Comparison of ENCODE assay signal across 5 cellular contexts in the genomic region with DNA sequence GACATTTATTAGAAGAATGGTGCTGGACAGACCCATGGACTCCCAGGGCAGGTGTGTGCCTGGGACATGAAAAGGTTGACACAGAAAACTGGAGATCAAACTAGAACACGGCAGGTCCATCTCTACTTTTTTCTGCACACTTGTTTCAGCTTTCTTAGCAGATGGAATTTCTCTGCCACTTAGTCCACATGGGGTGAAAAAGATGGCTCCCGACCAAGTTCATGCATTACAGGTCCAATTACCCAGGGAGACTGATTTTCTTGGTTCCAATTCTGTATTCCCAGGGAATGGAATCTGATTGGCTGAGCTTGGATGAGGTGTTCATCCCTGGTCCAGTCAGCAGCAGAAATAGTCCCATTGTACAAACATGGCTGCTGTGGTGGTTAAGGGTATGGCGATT.
"Had no signal": no experiment of that assay in that cellular context is flagged by ENCODE, and none has a peak within 500 bp of the region (broad histone marks: within the 10 kb centered on the region; RNA-seq: fewer than 3 reads in every experiment).

No MANE protein-coding gene starts in this region.

- DNase-seq: H9, HCEC 1CT, IMR-90 had no signal

- H3K4me3 ChIP-seq: GM23338, K562 had no signal
